30 cellular contexts compared by ENCODE assay signal in the genomic region with DNA sequence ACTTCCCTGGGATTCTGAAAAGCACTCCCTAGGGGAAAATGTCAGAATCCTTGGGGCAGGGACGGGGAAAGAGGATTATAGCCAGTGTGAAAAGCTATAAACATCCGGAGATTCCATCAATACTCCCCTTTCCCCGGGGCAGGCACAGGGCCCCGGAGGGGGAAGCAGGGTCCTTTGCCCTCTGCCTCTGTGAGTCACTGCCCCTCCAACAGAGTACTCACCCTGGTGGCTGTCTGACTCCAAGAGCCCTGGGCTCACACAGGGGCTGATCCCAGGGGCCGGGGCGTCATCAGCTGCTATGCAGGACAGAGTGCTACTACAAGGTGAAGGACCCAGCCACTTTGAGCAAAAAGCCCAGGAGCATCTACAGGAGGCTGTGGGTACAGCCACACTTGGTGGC.
DNase-seq lines count a peak whose midpoint lies in the region; ATAC-seq, FAIRE-seq and TF ChIP-seq lines count a peak whose summit lies in the region.
"Had no signal": no experiment of that assay in that cellular context is flagged by ENCODE, and none has a peak within 500 bp of the region (broad histone marks: within the 10 kb centered on the region; RNA-seq: fewer than 3 reads in every experiment).

No MANE protein-coding gene starts in this region.

- H3K9ac ChIP-seq in K562 (ENCODE audit: insufficient read depth in 1 of 2, low read depth in 2 of 2, low read length in 2 of 2): no peak overlapping the region

- TF ChIP-seq EP300 in K562 (IDR thresholded peaks at IDR 0.05; ENCODE audit: low read length) (no peak), sigmoid colon (IDR thresholded peaks at IDR 0.05) (no peak)

- BruUV-seq in Calu3 (replicated peaks; lab: Mats Ljungman, UMichigan): no TSS peak
- BruUV-seq in K562 (replicated peaks; lab: Mats Ljungman, UMichigan): no TSS peak

- H3K4me1 ChIP-seq in K562 (replicated peaks in 1 of 2; ENCODE audit: control insufficient read depth in 2 of 2, insufficient read depth in 2 of 2, low read length in 2 of 2) (no peaks in the 10 kb centered on the region), lung (ENCODE audit: control insufficient read depth in 2 of 2, insufficient read depth in 2 of 2, low read length in 2 of 2) (peaks cover 0 to 3% of the 10 kb centered on the region in 2 donors), sigmoid colon (no peaks in the 10 kb centered on the region), ascending aorta (no peaks in the 10 kb centered on the region)
- H3K4me1 ChIP-seq in naive thymus-derived CD4-positive, alpha-beta T cell (ENCODE audit: control insufficient read depth in 2 of 2, insufficient read depth in 2 of 2, low read length in 2 of 2): no peaks in the 10 kb centered on the region
- H3K4me1 ChIP-seq: adrenal gland, breast epithelium, Peyer's patch, prostate gland had no signal

- TF ChIP-seq CTCF in Calu3 (IDR thresholded peaks at IDR 0.05; ENCODE audit: unreplicated experiment) (no peak), K562 (IDR thresholded peaks at IDR 0.05 in 2 of 3, conservative IDR thresholded peaks at IDR 0.05 in 1 of 3; ENCODE audit: insufficient read depth in 2 of 3, low read depth in 1 of 3, low read length in 3 of 3) (no peak), lung (IDR thresholded peaks at IDR 0.05; ENCODE audit: control extremely low read depth, extremely low read depth) (no peak), sigmoid colon (IDR thresholded peaks at IDR 0.05) (no peak), ascending aorta (IDR thresholded peaks at IDR 0.05) (no peak)

- in situ Hi-C loops in K562 (cut with MboI): no loop called here

- no peaks in the 10 kb centered on the region for H3K79me2 ChIP-seq in K562 (ENCODE audit: control insufficient read depth, insufficient read depth, low read length)

- H3K4me3 ChIP-seq in K562 (no peak overlapping the region), lung (no peak overlapping the region), sigmoid colon (no peak overlapping the region), ascending aorta (no peak overlapping the region)
- H3K4me3 ChIP-seq in naive thymus-derived CD4-positive, alpha-beta T cell (ENCODE audit: low read length): no peak overlapping the region
- H3K4me3 ChIP-seq: adrenal gland, breast epithelium, Peyer's patch, prostate gland, SK-N-MC, skin epidermis had no signal

- no peaks in the 10 kb centered on the region for H3K9me3 ChIP-seq in K562 (replicated peaks; ENCODE audit: control insufficient read depth, insufficient read depth, low read depth, low read length)
- no peaks in the 10 kb centered on the region for H3K9me3 ChIP-seq in lung (ENCODE audit: control insufficient read depth in 2 of 2, insufficient read depth in 1 of 2, low read length in 1 of 2)
- no peaks in the 10 kb centered on the region for H3K9me3 ChIP-seq in naive thymus-derived CD4-positive, alpha-beta T cell (ENCODE audit: control insufficient read depth in 2 of 3, low read length in 3 of 3)
- H3K9me3 ChIP-seq in sigmoid colon: no peaks in the 10 kb centered on the region
- H3K9me3 ChIP-seq in ascending aorta: no peaks in the 10 kb centered on the region
- H3K9me3 ChIP-seq: adrenal gland, breast epithelium, Peyer's patch, prostate gland had no signal

- FAIRE-seq in K562 (lab: Jason Lieb, UNC): no peak
- FAIRE-seq: D721Med, GM18507, urothelium cell line had no signal

- no peak for TF ChIP-seq POLR2A in K562 (conservative IDR thresholded peaks at IDR 0.05)
- no peak for TF ChIP-seq POLR2A in sigmoid colon (IDR thresholded peaks at IDR 0.05)

- H3K27ac ChIP-seq in K562 (ENCODE audit: extremely low read depth, low read depth, low read length): no peak overlapping the region
- no peak overlapping the region for H3K27ac ChIP-seq in lung (ENCODE audit: low read depth in 1 of 2, low read length in 1 of 2)
- no peak overlapping the region for H3K27ac ChIP-seq in naive thymus-derived CD4-positive, alpha-beta T cell (ENCODE audit: low read depth, low read length)
- H3K27ac ChIP-seq in sigmoid colon: no peak overlapping the region
- H3K27ac ChIP-seq in ascending aorta: no peak overlapping the region
- H3K27ac ChIP-seq: adrenal gland, breast epithelium, C4-2B, Peyer's patch, prostate gland, SK-N-MC, skin epidermis had no signal

- 0% methylated on average over 5 of the region's 6 CpGs for WGBS in K562 (ENCODE audit: insufficient coverage, low coverage, missing lambda C conversion rate)
- 26 to 37% methylated on average over 6 of the region's 6 CpGs for WGBS in lung, 2 donors
- 34 to 37% methylated on average over 6 of the region's 6 CpGs for WGBS in sigmoid colon, 2 donors

- no peak overlapping the region for H3K4me2 ChIP-seq in K562 (ENCODE audit: insufficient read depth, low read length)

- H2AFZ ChIP-seq in K562 (ENCODE audit: low read depth, low read length): no peak overlapping the region

- no peaks in the 10 kb centered on the region for H3K36me3 Mint-ChIP-seq in Calu3 (ENCODE audit: insufficient read depth, unreplicated experiment)
- no peaks in the 10 kb centered on the region for H3K36me3 Mint-ChIP-seq in naive thymus-derived CD4-positive, alpha-beta T cell
- H3K36me3 Mint-ChIP-seq: stimulated activated effector memory CD8-positive, alpha-beta T cell treated with anti-CD3 and anti-CD28 coated beads, Interleukin-12 subunit alpha, Interleukin-12 subunit beta, amount 100 ng/mL, for 72 hours had no signal

- H4K20me1 ChIP-seq in K562 (replicated peaks; ENCODE audit: control insufficient read depth, insufficient read depth, low read length): peaks cover 3% of the 10 kb centered on the region; the same call in 1 of the 2 replicates

- H3K27me3 Mint-ChIP-seq in Calu3 (ENCODE audit: unreplicated experiment): peaks cover 100% of the 10 kb centered on the region
- peaks cover 31 to 80% (median 45%) of the 10 kb centered on the region in 5 donors for H3K27me3 Mint-ChIP-seq in naive thymus-derived CD4-positive, alpha-beta T cell

- intact Hi-C loops in Calu3 (cut with micrococcal nuclease; ENCODE audit: unreplicated experiment): no loop called here
- intact Hi-C loops in K562 (cut with micrococcal nuclease): no loop called here
- intact Hi-C loops in naive thymus-derived CD4-positive, alpha-beta T cell (cut with micrococcal nuclease): no loop called here
- intact Hi-C loops in sigmoid colon (cut with DNase I): no loop called here
- intact Hi-C loops in ascending aorta (cut with DNase I): no loop called here

- CTCF ChIA-PET in Calu3 (lab: Charles Lee): no interaction called here
- CTCF ChIA-PET in K562 (lab: Yijun Ruan, JAX; ENCODE audit: low intra/inter-chr PET ratio): no interaction called here
- CTCF ChIA-PET in naive thymus-derived CD4-positive, alpha-beta T cell (lab: Charles Lee): no interaction called here

- no peak overlapping the region for H3K4me3 Mint-ChIP-seq in Calu3 (ENCODE audit: low read depth, unreplicated experiment)
- H3K4me3 Mint-ChIP-seq in naive thymus-derived CD4-positive, alpha-beta T cell: no peak overlapping the region
- H3K4me3 Mint-ChIP-seq: activated B cell treated with CpG ODN at 0.5 μM for 24 hours; HFFc6; nephron progenitor cell; stimulated activated effector memory CD8-positive, alpha-beta T cell treated with anti-CD3 and anti-CD28 coated beads, Interleukin-12 subunit alpha, Interleukin-12 subunit beta, amount 100 ng/mL, for 72 hours had no signal

- peak; percentile 32 for DNase-seq in Calu3
- peak; percentile 21 for DNase-seq in HT1080 (ENCODE audit: low read depth)
- DNase-seq in K562 (ENCODE audit: extremely low read depth in 1 of 4, low spot score in 3 of 4): no peak
- DNase-seq in lung (ENCODE audit: low spot score): peak; percentile 27
- DNase-seq in naive thymus-derived CD4-positive, alpha-beta T cell: no peak
- no peak for DNase-seq in sigmoid colon
- DNase-seq in ascending aorta (ENCODE audit: low spot score in 2 of 2): no peak
- DNase-seq: activated B cell treated with CpG ODN at 0.5 μM for 24 hours; activated CD4-positive, alpha-beta T cell treated with anti-CD3 and anti-CD28 coated beads, Interleukin-2, amount 50 U/mL, for 48 hours; activated gamma-delta T cell; cortex of kidney; HFFc6; left colon; NCI-H1417; NCI-H2081 treated with DMSO at 0.1 percent for 48 hours; nephron progenitor cell; NK-92 treated with Interleukin-12 subunit alpha and Interleukin-12 subunit beta, amount 100 ng/mL, for 24 hours; Peyer's patch; stimulated activated CD4-positive, alpha-beta T cell treated with anti-CD3 and anti-CD28 coated beads, Interleukin-2, amount 100 ng/mL, for 24 hours had no signal

- ATAC-seq in K562 (no peak), lung (ENCODE audit: insufficient read depth, low FRiP score) (no peak), GM21576 (IDR thresholded peaks at IDR 0.05; ENCODE audit: unreplicated experiment) (no peak)
- no peak for ATAC-seq in naive thymus-derived CD4-positive, alpha-beta T cell
- ATAC-seq: left colon had no signal

- no peaks in the 10 kb centered on the region for H3K9me1 ChIP-seq in K562 (ENCODE audit: control insufficient read depth, insufficient read depth, low read length)

- H3K27me3 ChIP-seq in K562 (ENCODE audit: control insufficient read depth in 2 of 2, insufficient read depth in 2 of 2, low read length in 2 of 2) (peaks cover 0 to 50% of the 10 kb centered on the region in 2 experiments; a peak in 2 of 5 replicates), lung (ENCODE audit: control insufficient read depth, insufficient read depth) (peaks cover 3% of the 10 kb centered on the region), sigmoid colon (peaks cover 0 to 62% (median 24%) of the 10 kb centered on the region in 3 donors), ascending aorta (peaks cover 5% of the 10 kb centered on the region)
- H3K27me3 ChIP-seq in naive thymus-derived CD4-positive, alpha-beta T cell (ENCODE audit: control insufficient read depth in 2 of 2, insufficient read depth in 2 of 2, low read length in 2 of 2): no peaks in the 10 kb centered on the region

- H3K9me3 Mint-ChIP-seq in Calu3 (ENCODE audit: low read depth, unreplicated experiment): no peaks in the 10 kb centered on the region
- H3K9me3 Mint-ChIP-seq in naive thymus-derived CD4-positive, alpha-beta T cell: no peaks in the 10 kb centered on the region
- H3K9me3 Mint-ChIP-seq: activated B cell treated with CpG ODN at 0.5 μM for 24 hours; HFFc6; nephron progenitor cell; stimulated activated effector memory CD8-positive, alpha-beta T cell treated with anti-CD3 and anti-CD28 coated beads, Interleukin-12 subunit alpha, Interleukin-12 subunit beta, amount 100 ng/mL, for 72 hours had no signal

- no peak overlapping the region for H3K27ac Mint-ChIP-seq in Calu3 (ENCODE audit: unreplicated experiment)
- H3K27ac Mint-ChIP-seq in naive thymus-derived CD4-positive, alpha-beta T cell: no peak overlapping the region
- H3K27ac Mint-ChIP-seq: activated B cell treated with CpG ODN at 0.5 μM for 24 hours; HFFc6; stimulated activated effector memory CD8-positive, alpha-beta T cell treated with anti-CD3 and anti-CD28 coated beads, Interleukin-12 subunit alpha, Interleukin-12 subunit beta, amount 100 ng/mL, for 72 hours had no signal

- no peaks in the 10 kb centered on the region for H3K36me3 ChIP-seq in K562 (ENCODE audit: control insufficient read depth, insufficient read depth, low read length)
- H3K36me3 ChIP-seq in lung (ENCODE audit: control insufficient read depth in 2 of 2, insufficient read depth in 2 of 2, low read length in 2 of 2): no peaks in the 10 kb centered on the region
- no peaks in the 10 kb centered on the region for H3K36me3 ChIP-seq in naive thymus-derived CD4-positive, alpha-beta T cell (ENCODE audit: control insufficient read depth in 2 of 3, insufficient read depth in 3 of 3, low read length in 3 of 3)
- H3K36me3 ChIP-seq in sigmoid colon: no peaks in the 10 kb centered on the region
- no peaks in the 10 kb centered on the region for H3K36me3 ChIP-seq in ascending aorta
- H3K36me3 ChIP-seq: adrenal gland, breast epithelium, Peyer's patch, prostate gland had no signal

- H3K4me1 Mint-ChIP-seq in Calu3 (ENCODE audit: low read depth, unreplicated experiment): no peaks in the 10 kb centered on the region
- H3K4me1 Mint-ChIP-seq in naive thymus-derived CD4-positive, alpha-beta T cell: no peaks in the 10 kb centered on the region
- H3K4me1 Mint-ChIP-seq: activated B cell treated with CpG ODN at 0.5 μM for 24 hours; stimulated activated effector memory CD8-positive, alpha-beta T cell treated with anti-CD3 and anti-CD28 coated beads, Interleukin-12 subunit alpha, Interleukin-12 subunit beta, amount 100 ng/mL, for 72 hours had no signal

- TF ChIP-seq RAD21 in K562 (CRISPR knock-in tag; conservative IDR thresholded peaks at IDR 0.05 in 1 of 2, IDR thresholded peaks at IDR 0.05 in 1 of 2): no peak

- POLR2A ChIA-PET in K562 (lab: Yijun Ruan, JAX): no interaction called here
- POLR2A ChIA-PET in naive thymus-derived CD4-positive, alpha-beta T cell (lab: Charles Lee): no interaction called here

Comparison
In these comparisons a context has a peak if more than half of its experiments do, and no peak if none do; other contexts are left out.
1. DNase-seq: peak in Calu3 (single experiment), HT1080 (single experiment) and lung (single experiment); none in K562 (0 of 4), naive thymus-derived CD4-positive, alpha-beta T cell (0 of 9), sigmoid colon (single experiment) and ascending aorta (0 of 2).